Comparison of ENCODE assay signal across 1 cellular context in the genomic region with DNA sequence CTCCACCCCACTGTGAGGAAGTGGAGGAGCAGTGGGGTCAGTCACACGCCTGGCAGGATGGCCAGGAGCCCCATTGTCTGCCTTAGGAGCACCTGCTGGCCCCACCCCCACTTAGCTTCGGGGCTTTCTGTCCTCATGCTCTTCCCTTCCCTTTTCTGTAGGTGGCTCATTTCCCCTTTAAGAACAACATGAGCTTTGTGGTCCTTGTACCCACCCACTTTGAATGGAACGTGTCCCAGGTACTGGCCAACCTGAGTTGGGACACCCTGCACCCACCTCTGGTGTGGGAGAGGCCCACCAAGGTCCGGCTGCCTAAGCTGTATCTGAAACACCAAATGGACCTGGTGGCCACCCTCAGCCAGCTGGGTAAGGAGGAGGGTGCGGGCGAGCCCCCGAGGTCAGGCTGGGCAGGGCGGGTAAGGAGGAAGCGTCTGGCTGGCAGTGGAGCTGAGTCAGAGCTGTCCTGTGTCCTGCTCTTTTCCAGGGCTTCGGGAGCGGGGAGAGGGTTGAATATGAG.
TF ChIP-seq lines count a peak whose summit lies in the region.

No MANE protein-coding gene starts in this region.

TF ChIP-seq in endothelial cell of umbilical vein, 7 proteins besides CTCF, POLR2A, EP300 and RAD21:
- TF ChIP-seq POLR2AphosphoS5 (IDR thresholded peaks at IDR 0.05; ENCODE audit: insufficient read depth, low read depth, low read length): no peak
- no peak for TF ChIP-seq EZH2 (IDR thresholded peaks at IDR 0.05; ENCODE audit: borderline replicate concordance, low read depth, low read length, severe bottlenecking)
- peak; percentile 17 for TF ChIP-seq FOS (IDR thresholded peaks at IDR 0.05; ENCODE audit: borderline replicate concordance, insufficient read depth, low read length)
- TF ChIP-seq, protein P1, sequence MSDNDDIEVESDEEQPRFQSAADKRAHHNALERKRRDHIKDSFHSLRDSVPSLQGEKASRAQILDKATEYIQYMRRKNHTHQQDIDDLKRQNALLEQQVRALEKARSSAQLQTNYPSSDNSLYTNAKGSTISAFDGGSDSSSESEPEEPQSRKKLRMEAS (IDR thresholded peaks at IDR 0.05; ENCODE audit: insufficient read depth, insufficient read length): no peak
- TF ChIP-seq GATA2 (IDR thresholded peaks at IDR 0.05; ENCODE audit: insufficient read depth, insufficient read length, low read depth, low read length): no peak
- no peak for TF ChIP-seq JUN (IDR thresholded peaks at IDR 0.05; ENCODE audit: borderline replicate concordance, insufficient read depth, insufficient read length, low read depth)
